Comparison of ENCODE assay signal across 13 cellular contexts in genomic region chr13:73938375-73939070, GRCh38.
A peak's percentile ranks its signal among the peaks of the same experiment; 100 is the strongest.
DNase-seq lines count a peak whose midpoint lies in the region; ATAC-seq, FAIRE-seq and TF ChIP-seq lines count a peak whose summit lies in the region.
"Had no signal": no experiment of that assay in that cellular context is flagged by ENCODE, and none has a peak within 500 bp of the region (broad histone marks: within the 10 kb centered on the region; RNA-seq: fewer than 3 reads in every experiment).

No MANE protein-coding gene starts in this region.

- no peak overlapping the region for H3K9ac ChIP-seq in endothelial cell of umbilical vein (replicated peaks; ENCODE audit: extremely low read depth, insufficient read depth, low read length)
- H3K9ac ChIP-seq: parathyroid adenoma had no signal

- H3K4me3 Mint-ChIP-seq in osteocyte (ENCODE audit: unreplicated experiment) (peak overlapping the region; percentile 28), T-cell (no peak overlapping the region)
- H3K4me3 Mint-ChIP-seq: activated B cell treated with CpG ODN at 0.5 μM for 24 hours had no signal

- no peak overlapping the region for H2AFZ ChIP-seq in endothelial cell of umbilical vein (ENCODE audit: low read depth, low read length)
- H2AFZ ChIP-seq: parathyroid adenoma had no signal

- no peaks in the 10 kb centered on the region for H3K9me3 ChIP-seq in endothelial cell of umbilical vein (replicated peaks; ENCODE audit: control insufficient read depth, insufficient read depth, low read length)
- H3K9me3 ChIP-seq: heart right ventricle had no signal

- H3K79me2 ChIP-seq in endothelial cell of umbilical vein (ENCODE audit: control insufficient read depth, insufficient read depth, low read length): peaks cover 6% of the 10 kb centered on the region
- H3K79me2 ChIP-seq: parathyroid adenoma had no signal

- no peaks in the 10 kb centered on the region for H4K20me1 ChIP-seq in endothelial cell of umbilical vein (replicated peaks; ENCODE audit: control insufficient read depth, extremely low read depth, insufficient read depth, low read length)

- H3K4me2 ChIP-seq in endothelial cell of umbilical vein (ENCODE audit: insufficient read depth, low read length): peak overlapping the region; percentile 13

- H3K27me3 Mint-ChIP-seq in osteocyte (ENCODE audit: unreplicated experiment) (no peaks in the 10 kb centered on the region), T-cell (no peaks in the 10 kb centered on the region)
- H3K27me3 Mint-ChIP-seq: activated B cell treated with CpG ODN at 0.5 μM for 24 hours; activated naive CD4-positive, alpha-beta T cell treated with anti-CD3 and anti-CD28 coated beads, Interleukin-2, amount 50 U/mL, for 24 hours had no signal

- H3K36me3 Mint-ChIP-seq in osteocyte (ENCODE audit: unreplicated experiment) (peaks cover 31% of the 10 kb centered on the region), T-cell (peaks cover 42% of the 10 kb centered on the region)

- DNase-seq in DMS79 treated with DMSO at 0.1 percent for 48 hours (lab: John Stamatoyannopoulos, UW): peak; percentile 57
- DNase-seq in LoVo (ENCODE audit: low spot score): peak; percentile 60
- DNase-seq in endothelial cell of umbilical vein (ENCODE audit: low read depth, low spot score): peak; percentile 77
- DNase-seq in osteocyte (ENCODE audit: extremely low spot score, unreplicated experiment): no peak
- DNase-seq in T-cell: no peak
- no peak for DNase-seq in SHP77 (lab: John Stamatoyannopoulos, UW)
- DNase-seq: activated B cell treated with CpG ODN at 0.5 μM for 24 hours, heart right ventricle, NCI-H748 treated with DMSO at 0.1 percent for 48 hours had no signal

- no peaks in the 10 kb centered on the region for H3K36me3 ChIP-seq in endothelial cell of umbilical vein (ENCODE audit: control insufficient read depth in 2 of 2, extremely low read depth in 1 of 2, insufficient read depth in 2 of 2, low read length in 2 of 2)
- H3K36me3 ChIP-seq: heart right ventricle had no signal

- H3K27ac ChIP-seq in endothelial cell of umbilical vein (ENCODE audit: insufficient read depth, low read depth, low read length): peak overlapping the region; percentile 32
- H3K27ac ChIP-seq: parathyroid adenoma had no signal

- no peaks in the 10 kb centered on the region for H3K9me3 Mint-ChIP-seq in osteocyte (ENCODE audit: unreplicated experiment)
- no peaks in the 10 kb centered on the region for H3K9me3 Mint-ChIP-seq in T-cell
- H3K9me3 Mint-ChIP-seq: activated B cell treated with CpG ODN at 0.5 μM for 24 hours; activated naive CD4-positive, alpha-beta T cell treated with anti-CD3 and anti-CD28 coated beads, Interleukin-2, amount 50 U/mL, for 24 hours had no signal

- no peak for TF ChIP-seq POLR2A in endothelial cell of umbilical vein (IDR thresholded peaks at IDR 0.05; ENCODE audit: low read depth, low read length)

- peaks cover 23% of the 10 kb centered on the region for H3K4me1 ChIP-seq in endothelial cell of umbilical vein (ENCODE audit: control insufficient read depth, extremely low read depth, insufficient read depth, low read length)
- H3K4me1 ChIP-seq: parathyroid adenoma had no signal

- H3K27me3 ChIP-seq in endothelial cell of umbilical vein (ENCODE audit: control insufficient read depth in 2 of 2, insufficient read depth in 2 of 2, low read length in 2 of 2): no peaks in the 10 kb centered on the region
- H3K27me3 ChIP-seq: heart right ventricle had no signal

- H3K4me1 Mint-ChIP-seq in osteocyte (ENCODE audit: unreplicated experiment): peaks cover 35% of the 10 kb centered on the region
- peaks cover 76 to 86% (median 76%) of the 10 kb centered on the region in 3 donors for H3K4me1 Mint-ChIP-seq in T-cell

- TF ChIP-seq CTCF in endothelial cell of umbilical vein (IDR thresholded peaks at IDR 0.05; ENCODE audit: extremely low read depth in 1 of 2, insufficient read depth in 1 of 2, low read depth in 1 of 2, low read length in 2 of 2) (no peak), osteocyte (IDR thresholded peaks at IDR 0.05) (no peak)

- CTCF ChIA-PET in endothelial cell of umbilical vein (lab: Charles Lee): interaction anchor here (0.7 to 1.6 kb wide), 10 partner anchors 8 to 1280 kb away, joined by 3 to 8 read pairs (median 3); no protein-coding TSS in a partner anchor
- CTCF ChIA-PET in T-cell (lab: Charles Lee): no interaction called here

- FAIRE-seq in endothelial cell of umbilical vein (lab: Jason Lieb, UNC): peak; percentile 80

- no peak for ATAC-seq in T-cell (replicated peaks in 1 of 4)
- no peak for ATAC-seq in GM19324 (IDR thresholded peaks at IDR 0.05; ENCODE audit: low FRiP score, unreplicated experiment)
- no peak for ATAC-seq in GM21737 (IDR thresholded peaks at IDR 0.05; ENCODE audit: unreplicated experiment)

- BruUV-seq in endothelial cell of umbilical vein (replicated peaks; lab: Mats Ljungman, UMichigan): no TSS peak

- no peak overlapping the region for H3K4me3 ChIP-seq in endothelial cell of umbilical vein (replicated peaks in 1 of 3; ENCODE audit: insufficient read depth in 1 of 3, low read depth in 1 of 3, low read length in 3 of 3)
- H3K4me3 ChIP-seq: heart right ventricle had no signal

- intact Hi-C loops in endothelial cell of umbilical vein (cut with micrococcal nuclease): loop anchor here (5.0 kb wide), 1 partner anchor 194 kb away; the partner anchor contains the start of gene KLF12

- POLR2A ChIA-PET in endothelial cell of umbilical vein (lab: Charles Lee) (no interaction called here), T-cell (lab: Charles Lee) (interaction anchor here in 1 of 2 donors (0.5 kb wide), 1 partner anchor 192 kb away, joined by 4 read pairs; no protein-coding TSS in a partner anchor)

- H3K9me1 ChIP-seq in endothelial cell of umbilical vein (replicated peaks; ENCODE audit: control insufficient read depth, extremely low read depth, insufficient read depth, low read length): no peaks in the 10 kb centered on the region

- dilution Hi-C loops in endothelial cell of umbilical vein (cut with MboI; ENCODE audit: extremely low pct_ligation_motif_present, low sequenced_read_pairs): no loop called here

- H3K27ac Mint-ChIP-seq in osteocyte (ENCODE audit: unreplicated experiment) (peak overlapping the region; percentile 42), T-cell (no peak overlapping the region)
- H3K27ac Mint-ChIP-seq: activated B cell treated with CpG ODN at 0.5 μM for 24 hours; activated naive CD4-positive, alpha-beta T cell treated with anti-CD3 and anti-CD28 coated beads, Interleukin-2, amount 50 U/mL, for 24 hours had no signal

TF ChIP-seq in endothelial cell of umbilical vein, 7 proteins besides CTCF, POLR2A, EP300 and RAD21:
- TF ChIP-seq MAX (IDR thresholded peaks at IDR 0.05; ENCODE audit: insufficient read depth, insufficient read length): no peak
- TF ChIP-seq FOS (IDR thresholded peaks at IDR 0.05; ENCODE audit: borderline replicate concordance, insufficient read depth, low read length): peak; percentile 83
- peak; percentile 65 for TF ChIP-seq JUN (IDR thresholded peaks at IDR 0.05; ENCODE audit: borderline replicate concordance, insufficient read depth, insufficient read length, low read depth)
- TF ChIP-seq EZH2 (IDR thresholded peaks at IDR 0.05; ENCODE audit: borderline replicate concordance, low read depth, low read length, severe bottlenecking): no peak
- no peak for TF ChIP-seq MYC (IDR thresholded peaks at IDR 0.05; ENCODE audit: low read depth, low read length)
- no peak for TF ChIP-seq GATA2 (IDR thresholded peaks at IDR 0.05; ENCODE audit: insufficient read depth, insufficient read length, low read depth, low read length)
- TF ChIP-seq POLR2AphosphoS5 (IDR thresholded peaks at IDR 0.05; ENCODE audit: insufficient read depth, low read depth, low read length): no peak

Comparison
In these comparisons a context has a peak if more than half of its experiments do, and no peak if none do; other contexts are left out.
1. DNase-seq: peak in DMS79 treated with DMSO at 0.1 percent for 48 hours (single experiment), LoVo (single experiment) and endothelial cell of umbilical vein (single experiment); none in osteocyte (single experiment), T-cell (0 of 34) and SHP77 (0 of 2).